In genomic region chr14:59427653-59428578, GRCh38 we compare ENCODE assay signal across 1 cellular context.
TF ChIP-seq lines count a peak whose summit lies in the region.

No MANE protein-coding gene starts in this region.

TF ChIP-seq in K562, 482 proteins besides CTCF, POLR2A, EP300 and RAD21:
- TF ChIP-seq SIX5 (IDR thresholded peaks at IDR 0.05; ENCODE audit: borderline replicate concordance in 1 of 2, insufficient read depth in 1 of 2, low read depth in 1 of 2, low read length in 2 of 2) (no peak), MEIS2 (IDR thresholded peaks at IDR 0.05; ENCODE audit: partially characterized antibody) (peak; percentile 2), ETV1 (tag; conservative IDR thresholded peaks at IDR 0.05; ENCODE audit: low read depth) (no peak), NFIC (IDR thresholded peaks at IDR 0.05) (0 out of 2 replicates have a peak, but pooled peaks have one; percentile 15), ZBTB34 (CRISPR knock-in tag; IDR thresholded peaks at IDR 0.05) (no peak), EHMT2 (IDR thresholded peaks at IDR 0.05) (no peak), NCOA2 (IDR thresholded peaks at IDR 0.05; ENCODE audit: partially characterized antibody in 2 of 2) (no peak), SMAD3 (CRISPR knock-in tag; conservative IDR thresholded peaks at IDR 0.05) (no peak), ZZZ3 (IDR thresholded peaks at IDR 0.05) (no peak), NR2C2 (CRISPR knock-in tag; IDR thresholded peaks at IDR 0.05) (no peak), NR2C2 (tag; IDR thresholded peaks at IDR 0.05) (0 out of 2 replicates have a peak, but pooled peaks have one; percentile 28), POLR2H (tag; IDR thresholded peaks at IDR 0.05; ENCODE audit: low read depth) (no peak)
- TF ChIP-seq, protein P1, sequence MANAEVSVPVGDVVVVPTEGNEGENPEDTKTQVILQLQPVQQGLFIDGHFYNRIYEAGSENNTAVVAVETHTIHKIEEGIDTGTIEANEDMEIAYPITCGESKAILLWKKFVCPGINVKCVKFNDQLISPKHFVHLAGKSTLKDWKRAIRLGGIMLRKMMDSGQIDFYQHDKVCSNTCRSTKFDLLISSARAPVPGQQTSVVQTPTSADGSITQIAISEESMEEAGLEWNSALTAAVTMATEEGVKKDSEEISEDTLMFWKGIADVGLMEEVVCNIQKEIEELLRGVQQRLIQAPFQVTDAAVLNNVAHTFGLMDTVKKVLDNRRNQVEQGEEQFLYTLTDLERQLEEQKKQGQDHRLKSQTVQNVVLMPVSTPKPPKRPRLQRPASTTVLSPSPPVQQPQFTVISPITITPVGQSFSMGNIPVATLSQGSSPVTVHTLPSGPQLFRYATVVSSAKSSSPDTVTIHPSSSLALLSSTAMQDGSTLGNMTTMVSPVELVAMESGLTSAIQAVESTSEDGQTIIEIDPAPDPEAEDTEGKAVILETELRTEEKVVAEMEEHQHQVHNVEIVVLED (CRISPR knock-in tag; IDR thresholded peaks at IDR 0.05) = no peak
- TF ChIP-seq, protein P2, sequence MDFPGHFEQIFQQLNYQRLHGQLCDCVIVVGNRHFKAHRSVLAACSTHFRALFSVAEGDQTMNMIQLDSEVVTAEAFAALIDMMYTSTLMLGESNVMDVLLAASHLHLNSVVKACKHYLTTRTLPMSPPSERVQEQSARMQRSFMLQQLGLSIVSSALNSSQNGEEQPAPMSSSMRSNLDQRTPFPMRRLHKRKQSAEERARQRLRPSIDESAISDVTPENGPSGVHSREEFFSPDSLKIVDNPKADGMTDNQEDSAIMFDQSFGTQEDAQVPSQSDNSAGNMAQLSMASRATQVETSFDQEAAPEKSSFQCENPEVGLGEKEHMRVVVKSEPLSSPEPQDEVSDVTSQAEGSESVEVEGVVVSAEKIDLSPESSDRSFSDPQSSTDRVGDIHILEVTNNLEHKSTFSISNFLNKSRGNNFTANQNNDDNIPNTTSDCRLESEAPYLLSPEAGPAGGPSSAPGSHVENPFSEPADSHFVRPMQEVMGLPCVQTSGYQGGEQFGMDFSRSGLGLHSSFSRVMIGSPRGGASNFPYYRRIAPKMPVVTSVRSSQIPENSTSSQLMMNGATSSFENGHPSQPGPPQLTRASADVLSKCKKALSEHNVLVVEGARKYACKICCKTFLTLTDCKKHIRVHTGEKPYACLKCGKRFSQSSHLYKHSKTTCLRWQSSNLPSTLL (IDR thresholded peaks at IDR 0.05) = no peak
- TF ChIP-seq, protein P3, sequence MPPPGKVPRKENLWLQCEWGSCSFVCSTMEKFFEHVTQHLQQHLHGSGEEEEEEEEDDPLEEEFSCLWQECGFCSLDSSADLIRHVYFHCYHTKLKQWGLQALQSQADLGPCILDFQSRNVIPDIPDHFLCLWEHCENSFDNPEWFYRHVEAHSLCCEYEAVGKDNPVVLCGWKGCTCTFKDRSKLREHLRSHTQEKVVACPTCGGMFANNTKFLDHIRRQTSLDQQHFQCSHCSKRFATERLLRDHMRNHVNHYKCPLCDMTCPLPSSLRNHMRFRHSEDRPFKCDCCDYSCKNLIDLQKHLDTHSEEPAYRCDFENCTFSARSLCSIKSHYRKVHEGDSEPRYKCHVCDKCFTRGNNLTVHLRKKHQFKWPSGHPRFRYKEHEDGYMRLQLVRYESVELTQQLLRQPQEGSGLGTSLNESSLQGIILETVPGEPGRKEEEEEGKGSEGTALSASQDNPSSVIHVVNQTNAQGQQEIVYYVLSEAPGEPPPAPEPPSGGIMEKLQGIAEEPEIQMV (tag; conservative IDR thresholded peaks at IDR 0.05; ENCODE audit: low read depth) = no peak
